In the genomic region with DNA sequence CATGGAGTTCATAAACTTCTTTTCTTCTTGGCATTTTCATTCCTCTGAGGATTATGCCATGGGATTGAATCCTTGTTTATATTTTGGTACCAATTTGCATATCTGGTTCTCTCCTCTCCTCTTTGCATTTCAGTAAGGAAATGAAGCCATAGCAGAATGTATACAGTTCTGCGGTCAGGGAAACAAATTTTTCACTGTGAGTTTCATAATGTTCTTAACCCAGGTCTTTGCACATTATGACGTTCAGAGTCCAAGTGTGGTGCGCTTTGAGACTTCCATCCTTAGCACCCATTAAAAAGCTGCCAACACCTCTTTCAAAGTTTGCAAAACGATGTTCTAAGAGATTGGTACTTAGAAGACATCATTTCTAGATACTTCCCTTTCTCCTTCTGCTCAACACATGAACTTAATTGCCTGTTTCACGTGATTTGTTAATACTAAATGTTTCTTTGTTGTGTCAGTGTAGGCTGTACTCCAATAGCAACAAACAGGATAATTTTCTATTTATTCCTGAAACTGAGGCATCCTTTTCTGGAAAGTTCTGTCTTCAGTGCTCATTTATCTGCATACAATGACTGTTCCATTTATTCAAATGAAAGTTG, we compare ENCODE assay signal across 20 cellular contexts.
DNase-seq lines count a peak whose midpoint lies in the region; ATAC-seq and TF ChIP-seq lines count a peak whose summit lies in the region.
"Had no signal": no experiment of that assay in that cellular context is flagged by ENCODE, and none has a peak within 500 bp of the region (broad histone marks: within the 10 kb centered on the region; RNA-seq: fewer than 3 reads in every experiment).

No MANE protein-coding gene starts in this region.

- peak; percentile 88 to 89 for DNase-seq in NCI-H526 (lab: John Stamatoyannopoulos, UW)
- DNase-seq in fibroblast of gingiva (ENCODE audit: low read depth) = peak; percentile 48
- no peak for DNase-seq in upper lobe of right lung
- no peak for DNase-seq in endothelial cell (ENCODE audit: low spot score)
- DNase-seq in effector CD4-positive, alpha-beta T cell = no peak
- DNase-seq: BE2C; C1 segment of cervical spinal cord; CD4-positive, CD25-positive, alpha-beta regulatory T cell; CD8-positive, alpha-beta memory T cell; COR-L47; DMS 273 treated with DMSO at 0.1 percent for 48 hours; DMS53; DND-41; EL; GOT3; H7; HFFc6 had no signal

- H3K36me3 ChIP-seq in upper lobe of right lung = no peaks in the 10 kb centered on the region
- H3K36me3 ChIP-seq: BE2C had no signal

- no peak for ATAC-seq in upper lobe of right lung
- ATAC-seq: GM12878, HCT116 had no signal

- no peaks in the 10 kb centered on the region for H3K4me1 ChIP-seq in upper lobe of right lung
- H3K4me1 ChIP-seq: BE2C had no signal

- peak overlapping the region; percentile 46 to 97 (median 89) for H3K27ac Mint-ChIP-seq in nephron
- no peak overlapping the region for H3K27ac Mint-ChIP-seq in endothelial cell (ENCODE audit: unreplicated experiment)
- H3K27ac Mint-ChIP-seq: CD4-positive, CD25-positive, alpha-beta regulatory T cell; CD8-positive, alpha-beta memory T cell; HFFc6 had no signal

- no peaks in the 10 kb centered on the region for H3K9me3 ChIP-seq in upper lobe of right lung
- H3K9me3 ChIP-seq: BE2C had no signal

- H3K4me3 ChIP-seq in upper lobe of right lung = no peak overlapping the region
- H3K4me3 ChIP-seq: GM12878 had no signal

- H3K9me3 Mint-ChIP-seq in nephron (peaks cover 2% of the 10 kb centered on the region), endothelial cell (ENCODE audit: unreplicated experiment) (no peaks in the 10 kb centered on the region)
- H3K9me3 Mint-ChIP-seq: CD8-positive, alpha-beta memory T cell; HFFc6 had no signal

- no peak overlapping the region for H3K4me3 Mint-ChIP-seq in nephron
- H3K4me3 Mint-ChIP-seq in endothelial cell (ENCODE audit: unreplicated experiment) = no peak overlapping the region
- H3K4me3 Mint-ChIP-seq: CD4-positive, CD25-positive, alpha-beta regulatory T cell; CD8-positive, alpha-beta memory T cell; HFFc6 had no signal

- no peak for TF ChIP-seq CTCF in nephron (IDR thresholded peaks at IDR 0.05; ENCODE audit: unreplicated experiment in 3 of 3)
- no peak for TF ChIP-seq CTCF in upper lobe of right lung (IDR thresholded peaks at IDR 0.05)
- no peak for TF ChIP-seq CTCF in endothelial cell (IDR thresholded peaks at IDR 0.05; ENCODE audit: unreplicated experiment)

- intact Hi-C loops in upper lobe of right lung (cut with DNase I) = no loop called here

- no peak overlapping the region for H3K27ac ChIP-seq in upper lobe of right lung

- H3K36me3 Mint-ChIP-seq in nephron (ENCODE audit: low read depth) (no peaks in the 10 kb centered on the region), endothelial cell (ENCODE audit: low read depth, unreplicated experiment) (no peaks in the 10 kb centered on the region)
- H3K36me3 Mint-ChIP-seq: CD4-positive, CD25-positive, alpha-beta regulatory T cell; CD8-positive, alpha-beta memory T cell had no signal

- no peaks in the 10 kb centered on the region for H3K27me3 Mint-ChIP-seq in nephron (ENCODE audit: low read depth)
- H3K27me3 Mint-ChIP-seq in endothelial cell (ENCODE audit: unreplicated experiment) = no peaks in the 10 kb centered on the region
- H3K27me3 Mint-ChIP-seq: CD4-positive, CD25-positive, alpha-beta regulatory T cell had no signal

- H3K4me1 Mint-ChIP-seq in nephron (peaks cover 15% of the 10 kb centered on the region), endothelial cell (ENCODE audit: unreplicated experiment) (no peaks in the 10 kb centered on the region)
- H3K4me1 Mint-ChIP-seq: CD8-positive, alpha-beta memory T cell had no signal

- H3K27me3 ChIP-seq in upper lobe of right lung = no peaks in the 10 kb centered on the region
- H3K27me3 ChIP-seq: BE2C had no signal

Comparison
In these comparisons a context has a peak if more than half of its experiments do, and no peak if none do; other contexts are left out.
1. DNase-seq: peak in NCI-H526 (2 of 2) and fibroblast of gingiva (single experiment); none in upper lobe of right lung (single experiment), endothelial cell (single experiment) and effector CD4-positive, alpha-beta T cell (single experiment).